Comparison of ENCODE assay signal across 1 cellular context in genomic region chr9:125548141-125548540, GRCh38.
A peak's percentile ranks its signal among the peaks of the same experiment; 100 is the strongest.
TF ChIP-seq lines count a peak whose summit lies in the region.

No MANE protein-coding gene starts in this region.

TF ChIP-seq in HepG2, 621 proteins besides CTCF, POLR2A, EP300 and RAD21 (continued from another document and continues in another):
- TF ChIP-seq ZNF33B (CRISPR knock-in tag; IDR thresholded peaks at IDR 0.05) (no peak), HMG20A (CRISPR knock-in tag; IDR thresholded peaks at IDR 0.05; ENCODE audit: borderline replicate concordance) (peak; percentile 78; the same call in 1 of the 2 replicates), ZNF225 (CRISPR knock-in tag; IDR thresholded peaks at IDR 0.05) (no peak), TARDBP (CRISPR knock-in tag; IDR thresholded peaks at IDR 0.05) (peak; percentile 78), KDM3A (CRISPR knock-in tag; IDR thresholded peaks at IDR 0.05; ENCODE audit: low read depth) (peak; percentile 54; the same call in 1 of the 2 replicates), NR2F2 (IDR thresholded peaks at IDR 0.05; ENCODE audit: borderline replicate concordance, low read depth) (peak; percentile 84; the same call in 1 of the 2 replicates), ATM (IDR thresholded peaks at IDR 0.05; ENCODE audit: borderline replicate concordance) (no peak), SOX5 (CRISPR knock-in tag; IDR thresholded peaks at IDR 0.05; ENCODE audit: borderline replicate concordance) (peak; percentile 93), DPF2 (CRISPR knock-in tag; IDR thresholded peaks at IDR 0.05; ENCODE audit: borderline replicate concordance, low read depth) (peak; percentile 91), ZNF317 (CRISPR knock-in tag; IDR thresholded peaks at IDR 0.05) (peak; percentile 62; the same call in 1 of the 2 replicates), ZNF350 (CRISPR knock-in tag; IDR thresholded peaks at IDR 0.05; ENCODE audit: borderline replicate concordance, low read depth) (no peak), ZMYM3 (CRISPR knock-in tag; IDR thresholded peaks at IDR 0.05) (peak; percentile 91), RNF219 (CRISPR knock-in tag; IDR thresholded peaks at IDR 0.05) (no peak), ZNF558 (CRISPR knock-in tag; IDR thresholded peaks at IDR 0.05; ENCODE audit: borderline replicate concordance) (no peak), ZNF770 (CRISPR knock-in tag; IDR thresholded peaks at IDR 0.05) (no peak), ARNTL (CRISPR knock-in tag; IDR thresholded peaks at IDR 0.05) (peak; percentile 72), ZMYM2 (CRISPR knock-in tag; IDR thresholded peaks at IDR 0.05) (0 out of 2 replicates have a peak, but pooled peaks have one; percentile 81), PPARG (CRISPR knock-in tag; conservative IDR thresholded peaks at IDR 0.05) (peak; percentile 66), ZNF503 (CRISPR knock-in tag; IDR thresholded peaks at IDR 0.05) (peak; percentile 71; the same call in 1 of the 2 replicates), RERE (CRISPR knock-in tag; IDR thresholded peaks at IDR 0.05; ENCODE audit: low read depth) (peak; percentile 54; the same call in 1 of the 2 replicates), ZBTB34 (CRISPR knock-in tag; IDR thresholded peaks at IDR 0.05) (peak; percentile 63; the same call in 1 of the 2 replicates), SP5 (CRISPR knock-in tag; IDR thresholded peaks at IDR 0.05; ENCODE audit: borderline replicate concordance, low read depth) (peak; percentile 65; the same call in 1 of the 2 replicates), ZNF326 (CRISPR knock-in tag; IDR thresholded peaks at IDR 0.05; ENCODE audit: borderline replicate concordance) (no peak), ZNF264 (CRISPR knock-in tag; IDR thresholded peaks at IDR 0.05) (0 out of 2 replicates have a peak, but pooled peaks have one; percentile 39), ZNF260 (CRISPR knock-in tag; IDR thresholded peaks at IDR 0.05; ENCODE audit: borderline replicate concordance, low read depth) (no peak), ZNF629 (CRISPR knock-in tag; conservative IDR thresholded peaks at IDR 0.05) (peak; percentile 45), KDM2A (CRISPR knock-in tag; IDR thresholded peaks at IDR 0.05; ENCODE audit: borderline replicate concordance, low read depth) (peak; percentile 27; the same call in 1 of the 2 replicates), MED1 (CRISPR knock-in tag; IDR thresholded peaks at IDR 0.05) (peak; percentile 74), HINFP (CRISPR knock-in tag; IDR thresholded peaks at IDR 0.05; ENCODE audit: low read depth) (peak; percentile 78; the same call in 1 of the 2 replicates), ARID4A (CRISPR knock-in tag; IDR thresholded peaks at IDR 0.05; ENCODE audit: borderline replicate concordance) (peak; percentile 28; the same call in 1 of the 2 replicates), HOXA3 (CRISPR knock-in tag; IDR thresholded peaks at IDR 0.05) (peak; percentile 74; the same call in 1 of the 2 replicates), REPIN1 (CRISPR knock-in tag; IDR thresholded peaks at IDR 0.05; ENCODE audit: borderline replicate concordance, low read depth) (0 out of 2 replicates have a peak, but pooled peaks have one; percentile 45), ZNF572 (CRISPR knock-in tag; IDR thresholded peaks at IDR 0.05) (no peak), ATF6 (CRISPR knock-in tag; conservative IDR thresholded peaks at IDR 0.05) (no peak), ATF1 (CRISPR knock-in tag; IDR thresholded peaks at IDR 0.05) (0 out of 2 replicates have a peak, but pooled peaks have one; percentile 44), NPAS2 (CRISPR knock-in tag; IDR thresholded peaks at IDR 0.05; ENCODE audit: borderline replicate concordance) (no peak), KDM6A (CRISPR knock-in tag; IDR thresholded peaks at IDR 0.05; ENCODE audit: low read depth) (0 out of 2 replicates have a peak, but pooled peaks have one; percentile 26), CBX1 (IDR thresholded peaks at IDR 0.05; ENCODE audit: low read depth) (peak; percentile 37), MIER2 (CRISPR knock-in tag; IDR thresholded peaks at IDR 0.05) (no peak)
